In genomic region chr2:219631925-219632757, GRCh38 we compare ENCODE assay signal across 26 cellular contexts. TPM values are rescaled to one million over a fixed set of nuclear protein-coding genes. Genes with fewer than 3 reads are reported as not detected.
DNase-seq lines count a peak whose midpoint lies in the region; ATAC-seq and TF ChIP-seq lines count a peak whose summit lies in the region.
"Had no signal": no experiment of that assay in that cellular context is flagged by ENCODE, and none has a peak within 500 bp of the region (broad histone marks: within the 10 kb centered on the region; RNA-seq: fewer than 3 reads in every experiment).

No MANE protein-coding gene starts in this region.

- H3K4me3 ChIP-seq in HEK293 (ENCODE audit: low read depth, low read length) (no peak overlapping the region), right atrium auricular region (peak overlapping the region; percentile 45 to 47), stomach (no peak overlapping the region), prostate gland (no peak overlapping the region), gastroesophageal sphincter (no peak overlapping the region), spleen (no peak overlapping the region)
- H3K4me3 ChIP-seq: A549, MG63, thoracic aorta had no signal

- TF ChIP-seq CTCF in HEK293 (tag by site-specific recombination; IDR thresholded peaks at IDR 0.05) (no peak), right atrium auricular region (IDR thresholded peaks at IDR 0.05) (no peak), stomach (IDR thresholded peaks at IDR 0.05) (no peak), prostate gland (IDR thresholded peaks at IDR 0.05) (no peak), gastroesophageal sphincter (IDR thresholded peaks at IDR 0.05) (no peak), spleen (IDR thresholded peaks at IDR 0.05 in 8 of 11, conservative IDR thresholded peaks at IDR 0.05 in 3 of 11) (no peak)

- H3K4me1 ChIP-seq in HEK293 (ENCODE audit: control insufficient read depth, insufficient read depth, low read length) (no peaks in the 10 kb centered on the region), right atrium auricular region (peaks cover 0 to 60% of the 10 kb centered on the region in 2 donors), stomach (peaks cover 6 to 12% (median 8%) of the 10 kb centered on the region in 4 donors), prostate gland (replicated peaks) (no peaks in the 10 kb centered on the region), gastroesophageal sphincter (peaks cover 0 to 17% (median 6%) of the 10 kb centered on the region in 3 donors), spleen (peaks cover 0 to 17% (median 9%) of the 10 kb centered on the region in 6 donors)

- TF ChIP-seq EP300 in stomach (IDR thresholded peaks at IDR 0.05) (no peak), gastroesophageal sphincter (IDR thresholded peaks at IDR 0.05) (no peak)

- TF ChIP-seq POLR2A in stomach (IDR thresholded peaks at IDR 0.05): no peak
- no peak for TF ChIP-seq POLR2A in prostate gland (IDR thresholded peaks at IDR 0.05)
- no peak for TF ChIP-seq POLR2A in gastroesophageal sphincter (IDR thresholded peaks at IDR 0.05)
- TF ChIP-seq POLR2A in spleen (IDR thresholded peaks at IDR 0.05): no peak

- 80 to 86% (median 84%) methylated on average over 21 to 32 of the region's 32 CpGs for WGBS in stomach, 5 donors
- 79% methylated on average over 27 of the region's 32 CpGs for WGBS in prostate gland
- WGBS in gastroesophageal sphincter (ENCODE audit: low coverage in 1 of 2), 2 donors: 70% methylated on average over 2 of the region's 32 CpGs; no CpG with 5 or more reads in 1 of the 2 donors
- 84 to 90% (median 84%) methylated on average over 16 to 32 of the region's 32 CpGs for WGBS in spleen, 5 donors

- CTCF ChIA-PET in HEK293 (lab: Yijun Ruan, JAX): interaction anchor here (0.9 to 3.3 kb wide), 4 partner anchors 11 to 90 kb away, joined by 3 to 15 read pairs (median 4); no protein-coding TSS in a partner anchor

- no peaks in the 10 kb centered on the region for H3K27me3 ChIP-seq in right atrium auricular region
- peaks cover 0 to 23% (median 17%) of the 10 kb centered on the region in 3 donors for H3K27me3 ChIP-seq in stomach
- no peaks in the 10 kb centered on the region for H3K27me3 ChIP-seq in prostate gland (replicated peaks; ENCODE audit: insufficient read depth)
- H3K27me3 ChIP-seq in gastroesophageal sphincter: no peaks in the 10 kb centered on the region
- peaks cover 0 to 81% (median 27%) of the 10 kb centered on the region in 7 donors for H3K27me3 ChIP-seq in spleen (replicated peaks in 1 of 7)
- H3K27me3 ChIP-seq: brain microvascular endothelial cell, MG63 had no signal

- H3K27ac ChIP-seq in HEK293 (ENCODE audit: extremely low read depth, low read depth, low read length): no peak overlapping the region
- peak overlapping the region; percentile 90 to 98 for H3K27ac ChIP-seq in right atrium auricular region
- H3K27ac ChIP-seq in stomach: no peak overlapping the region
- no peak overlapping the region for H3K27ac ChIP-seq in prostate gland
- no peak overlapping the region for H3K27ac ChIP-seq in gastroesophageal sphincter
- H3K27ac ChIP-seq in spleen: no peak overlapping the region
- H3K27ac ChIP-seq: A549, brain microvascular endothelial cell, epithelial cell of prostate, thoracic aorta had no signal

- intact Hi-C loops in stomach (cut with DNase I; ENCODE audit: low total_unique reads) (no loop called here), prostate gland (cut with DNase I) (loop anchor here (10.0 kb wide), 1 partner anchor 237 kb away; no protein-coding TSS in a partner anchor), spleen (cut with DNase I; ENCODE audit: low total_unique reads) (no loop called here)

- POLR2A ChIA-PET in HEK293 (lab: Yijun Ruan, JAX): no interaction called here

- no peak for ATAC-seq in gastroesophageal sphincter
- ATAC-seq: A549; CD8-positive, alpha-beta T cell; stimulated activated naive CD8-positive, alpha-beta T cell treated with anti-CD3 and anti-CD28 coated beads, Interleukin-15, Interleukin-2, amounts not matched to agents 100 U/mL and 50 U/mL, for 24 hours; T-helper 17 cell had no signal

- H3K9me3 ChIP-seq in HEK293 (ENCODE audit: control insufficient read depth, insufficient read depth, low read depth, low read length) (no peaks in the 10 kb centered on the region), right atrium auricular region (no peaks in the 10 kb centered on the region), stomach (no peaks in the 10 kb centered on the region), prostate gland (no peaks in the 10 kb centered on the region), gastroesophageal sphincter (no peaks in the 10 kb centered on the region), spleen (no peaks in the 10 kb centered on the region)
- H3K9me3 ChIP-seq: A549, MG63, thoracic aorta had no signal

- H3K36me3 ChIP-seq in HEK293 (ENCODE audit: control insufficient read depth in 2 of 2, insufficient read depth in 1 of 2, low read length in 2 of 2) (peaks cover 0 to 20% of the 10 kb centered on the region in 2 experiments; a peak in 1 of 3 replicates), right atrium auricular region (peaks cover 54% of the 10 kb centered on the region), stomach (no peaks in the 10 kb centered on the region), prostate gland (no peaks in the 10 kb centered on the region), gastroesophageal sphincter (peaks cover 0 to 29% of the 10 kb centered on the region in 2 donors), spleen (no peaks in the 10 kb centered on the region)
- H3K36me3 ChIP-seq: brain microvascular endothelial cell, MG63, thoracic aorta had no signal

- DNase-seq in activated CD8-positive, alpha-beta memory T cell treated with anti-CD3 and anti-CD28 coated beads, Interleukin-2, amount 50 U/mL, for 48 hours: peak; percentile 44
- no peak for DNase-seq in activated CD8-positive, alpha-beta memory T cell treated with anti-CD3 and anti-CD28 coated beads, Interleukin-2, amount 50 U/mL, for 4 hours
- DNase-seq in right atrium auricular region (ENCODE audit: low spot score) (no peak), stomach (peak; percentile 11), prostate gland (ENCODE audit: low spot score) (no peak), spleen (no peak)
- DNase-seq: activated naive CD4-positive, alpha-beta T cell treated with anti-CD3 and anti-CD28 coated beads for 36 hours; AML-193; amniotic stem cell; brain microvascular endothelial cell; DMS53; HCEC 1CT; KBM-7; MG63; NCI-H1105 treated with DMSO at 0.1 percent for 48 hours; NCI-H1930; NCI-H2227 treated with DMSO at 0.1 percent for 48 hours; NCI-H748 treated with DMSO at 0.1 percent for 48 hours; stimulated activated naive CD8-positive, alpha-beta T cell treated with anti-CD3 and anti-CD28 coated beads, Interleukin-15, Interleukin-2, amounts not matched to agents 100 U/mL and 50 U/mL, for 24 hours; T-helper 17 cell had no signal

TF ChIP-seq in HEK293, 187 proteins besides CTCF, POLR2A, EP300 and RAD21:
- no peak for TF ChIP-seq ZNF785 (tag by site-specific recombination; IDR thresholded peaks at IDR 0.05)
- TF ChIP-seq ZBTB6 (tag by site-specific recombination; IDR thresholded peaks at IDR 0.05): peak; percentile 40; the same call in 1 of the 2 replicates

RNA-seq across cellular contexts. Expression of gene SLC4A3, which starts 4.7 kb away (rescaled TPM):
- total RNA-seq in right atrium auricular region (100 to 1,000 TPM; 270 to 502 TPM), stomach (10 to 100 TPM in 1 of 5 donors, 1 to 10 TPM in 2, under 1 TPM in 1, not detected in 1; 0.58 to 22.8 (median 1.9) TPM), prostate gland (10 to 100 TPM in 1 of 2 donors, 1 to 10 TPM in 1; 7.6 to 44.6 TPM), gastroesophageal sphincter (10 to 100 TPM; 10.4 to 30.6 (median 12.4) TPM), spleen (1 to 10 TPM; 1.6 to 9.2 (median 3.9) TPM)
- polyA plus RNA-seq in stomach (1 to 10 TPM; 1.2 to 2.5 (median 1.6) TPM), spleen (1 to 10 TPM in 1 of 3 donors, under 1 TPM in 2; 0.71 to 1.3 (median 0.74) TPM)
- total RNA-seq: activated naive CD4-positive, alpha-beta T cell treated with anti-CD3 and anti-CD28 coated beads for 36 hours; CD8-positive, alpha-beta T cell had no signal

RNA-seq across cellular contexts. Expression of gene STK11IP, which starts 34.5 kb away (rescaled TPM):
- total RNA-seq in right atrium auricular region (1 to 10 TPM; 5.5 to 6.6 TPM), stomach (10 to 100 TPM; 10.7 to 89.5 (median 17.1) TPM), prostate gland (10 to 100 TPM; 18.3 to 60.3 TPM), gastroesophageal sphincter (10 to 100 TPM in 3 of 4 donors, 1 to 10 TPM in 1; 7.0 to 19.2 (median 14.7) TPM), spleen (10 to 100 TPM; 25.8 to 57.0 (median 35.9) TPM)
- polyA plus RNA-seq in stomach (10 to 100 TPM in 1 of 3 donors, 1 to 10 TPM in 2; 6.8 to 23.8 (median 6.9) TPM), spleen (10 to 100 TPM; 15.8 to 40.8 (median 40.3) TPM)

Comparison
In these comparisons a context has a peak if more than half of its experiments do, and no peak if none do; other contexts are left out.
1. DNase-seq: peak in activated CD8-positive, alpha-beta memory T cell treated with anti-CD3 and anti-CD28 coated beads, Interleukin-2, amount 50 U/mL, for 48 hours (single experiment) and stomach (single experiment); none in activated CD8-positive, alpha-beta memory T cell treated with anti-CD3 and anti-CD28 coated beads, Interleukin-2, amount 50 U/mL, for 4 hours (single experiment), right atrium auricular region (single experiment), prostate gland (single experiment) and spleen (single experiment).
2. H3K27ac ChIP-seq: peak in right atrium auricular region (2 of 2); none in HEK293 (single experiment), stomach (0 of 5), prostate gland (0 of 2), gastroesophageal sphincter (0 of 4) and spleen (0 of 8).
3. H3K4me3 ChIP-seq: peak in right atrium auricular region (2 of 2); none in HEK293 (single experiment), stomach (0 of 4), prostate gland (0 of 2), gastroesophageal sphincter (0 of 2) and spleen (0 of 8).
4. RNA of gene SLC4A3, which starts 4.7 kb away (total RNA-seq): 270 to 502 TPM in right atrium auricular region; 7.6 to 44.6 TPM in prostate gland, 10.4 to 30.6 TPM in gastroesophageal sphincter, 1.6 to 9.2 TPM in spleen and 0.58 to 22.8 TPM in stomach; every median in the first group is over 4 times any median in the second.